8 cellular contexts compared by ENCODE assay signal in the genomic region with DNA sequence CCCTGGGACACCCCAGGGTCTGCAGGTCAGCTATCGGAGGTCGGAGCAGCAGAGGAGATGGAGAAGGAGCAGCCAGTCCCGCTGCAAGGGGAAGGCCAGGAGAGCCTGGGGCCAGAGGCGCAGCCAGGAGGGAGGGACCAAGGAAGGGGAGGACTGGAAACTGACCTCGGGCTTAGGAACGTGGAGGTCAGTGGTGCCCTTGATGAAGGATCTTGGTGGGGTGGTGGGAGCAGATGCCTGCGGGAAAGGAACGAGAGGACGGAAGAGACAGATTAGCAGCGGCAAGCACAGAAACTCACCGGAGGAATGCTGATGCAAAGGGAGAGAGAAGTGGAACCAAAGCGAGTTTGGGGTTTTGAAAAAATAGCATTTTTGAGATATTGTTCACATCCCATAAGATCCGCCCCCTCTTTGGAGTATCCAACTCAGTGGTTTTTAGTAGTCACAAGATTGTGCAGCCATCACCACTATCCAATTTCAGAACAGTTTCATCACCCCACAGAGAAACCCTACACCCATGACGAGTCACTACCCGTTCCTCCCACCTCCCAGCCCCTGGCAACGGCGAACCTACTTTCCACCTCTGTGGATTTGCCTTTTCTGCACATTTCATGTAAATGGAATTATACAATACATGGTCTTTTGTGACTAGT. TPM values are rescaled to one million over a fixed set of nuclear protein-coding genes. Genes with fewer than 3 reads are reported as not detected.
A peak's percentile ranks its signal among the peaks of the same experiment; 100 is the strongest.
DNase-seq lines count a peak whose midpoint lies in the region; ATAC-seq and TF ChIP-seq lines count a peak whose summit lies in the region.

No MANE protein-coding gene starts in this region.

- H3K9me3 ChIP-seq in breast epithelium (peaks cover 0 to 11% of the 10 kb centered on the region in 2 donors), psoas muscle (peaks cover 9% of the 10 kb centered on the region)

- intact Hi-C loops in breast epithelium (cut with DNase I; ENCODE audit: low total_unique reads) (no loop called here), psoas muscle (cut with DNase I) (no loop called here)

- DNase-seq in NCI-H2171 (lab: John Stamatoyannopoulos, UW) (peak; percentile 6), breast epithelium (ENCODE audit: low spot score in 2 of 2) (no peak), psoas muscle (peak; percentile 83 to 90), SHP77 treated with DMSO at 0.1 percent for 48 hours (lab: John Stamatoyannopoulos, UW) (no peak), NCI-H1436 (lab: John Stamatoyannopoulos, UW) (no peak), DMS114 treated with DMSO at 0.1 percent for 48 hours (lab: John Stamatoyannopoulos, UW; ENCODE audit: unreplicated experiment) (no peak), NCI-H187 (lab: John Stamatoyannopoulos, UW) (no peak)

- TF ChIP-seq CTCF in C4-2B (conservative IDR thresholded peaks at IDR 0.05) (no peak), breast epithelium (IDR thresholded peaks at IDR 0.05) (no peak), psoas muscle (IDR thresholded peaks at IDR 0.05) (no peak)

- H3K4me3 ChIP-seq in breast epithelium (peak overlapping the region; percentile 35 to 50 (median 37)), psoas muscle (peak overlapping the region; percentile 43)

- H3K27ac ChIP-seq in C4-2B (peak overlapping the region; percentile 99), breast epithelium (peak overlapping the region; percentile 59 to 75), psoas muscle (peak overlapping the region; percentile 92)

- H3K27me3 ChIP-seq in breast epithelium (no peaks in the 10 kb centered on the region), psoas muscle (ENCODE audit: insufficient read depth in 3 of 3, low read length in 2 of 3) (no peaks in the 10 kb centered on the region)

- no peaks in the 10 kb centered on the region for H3K36me3 ChIP-seq in breast epithelium
- H3K36me3 ChIP-seq in psoas muscle (ENCODE audit: insufficient read depth in 1 of 2, low read depth in 1 of 2) = no peaks in the 10 kb centered on the region

- H3K4me1 ChIP-seq in breast epithelium = peaks cover 3 to 9% of the 10 kb centered on the region in 2 donors
- H3K4me1 ChIP-seq in psoas muscle = peaks cover 36% of the 10 kb centered on the region

- WGBS in psoas muscle, 3 donors = 22 to 37% (median 29%) methylated on average over 17 of the region's 17 CpGs

- peak; percentile 86 to 93 (median 90) for ATAC-seq in psoas muscle

- no peak for TF ChIP-seq POLR2A in breast epithelium (IDR thresholded peaks at IDR 0.05)

RNA-seq across cellular contexts. Expression of gene PLEKHF1, which starts 22.1 kb away (rescaled TPM):
- total RNA-seq in breast epithelium = 10 to 100 TPM; 29.8 to 71.4 (median 58.7) TPM
- 100 to 1,000 TPM in 1 of 4 donors, 10 to 100 TPM in 2, 1 to 10 TPM in 1; 5.1 to 119 (median 44.0) TPM for total RNA-seq in psoas muscle
- 10 to 100 TPM; 60.2 to 77.0 (median 73.8) TPM for polyA plus RNA-seq in psoas muscle

RNA-seq across cellular contexts. Expression of gene C19orf12, which starts 27.7 kb away (rescaled TPM):
- total RNA-seq in breast epithelium (100 to 1,000 TPM in 1 of 3 donors, 10 to 100 TPM in 2; 42.7 to 230 (median 53.7) TPM), psoas muscle (10 to 100 TPM; 37.5 to 93.3 (median 55.6) TPM)
- polyA plus RNA-seq in psoas muscle = 100 to 1,000 TPM in 1 of 3 donors, 10 to 100 TPM in 2; 46.8 to 142 (median 68.4) TPM

Comparison
In these comparisons a context has a peak if more than half of its experiments do, and no peak if none do; other contexts are left out.
1. DNase-seq: peak in NCI-H2171 (single experiment) and psoas muscle (2 of 2); none in breast epithelium (0 of 2), SHP77 treated with DMSO at 0.1 percent for 48 hours (single experiment), NCI-H1436 (single experiment), DMS114 treated with DMSO at 0.1 percent for 48 hours (single experiment) and NCI-H187 (0 of 2).
2. Peak in every context shown above with its lines, with median percentiles within 50 percentile points of each other: H3K27ac ChIP-seq.